ENCODE assay signal across 1 cellular context in genomic region chr10:27207350-27207749, GRCh38.
TF ChIP-seq lines count a peak whose summit lies in the region.

No MANE protein-coding gene starts in this region.

TF ChIP-seq in IMR-90, 13 proteins besides CTCF, POLR2A, EP300 and RAD21:
- TF ChIP-seq BHLHE40 (IDR thresholded peaks at IDR 0.05; ENCODE audit: low read depth, low read length) = no peak
- peak; percentile 29; the same call in 1 of the 2 replicates for TF ChIP-seq CEBPB (IDR thresholded peaks at IDR 0.05; ENCODE audit: low read depth, low read length)
